Comparison of ENCODE assay signal across 15 cellular contexts in genomic region chr5:176856746-176857145, GRCh38. TPM values are rescaled to one million over a fixed set of nuclear protein-coding genes. Genes with fewer than 3 reads are reported as not detected.
DNase-seq lines count a peak whose midpoint lies in the region; ATAC-seq and TF ChIP-seq lines count a peak whose summit lies in the region.
"Had no signal": no experiment of that assay in that cellular context is flagged by ENCODE, and none has a peak within 500 bp of the region (broad histone marks: within the 10 kb centered on the region; RNA-seq: fewer than 3 reads in every experiment).

No MANE protein-coding gene starts in this region.

- H3K9me3 Mint-ChIP-seq in brain = no peaks in the 10 kb centered on the region
- no peaks in the 10 kb centered on the region for H3K9me3 Mint-ChIP-seq in activated naive CD4-positive, alpha-beta T cell treated with anti-CD3 and anti-CD28 coated beads for 36 hours
- peaks cover 0 to 4% (median 0%) of the 10 kb centered on the region in 11 donors for H3K9me3 Mint-ChIP-seq in naive thymus-derived CD4-positive, alpha-beta T cell

- H3K36me3 ChIP-seq in naive thymus-derived CD4-positive, alpha-beta T cell (ENCODE audit: control insufficient read depth in 2 of 3, insufficient read depth in 3 of 3, low read length in 3 of 3) = no peaks in the 10 kb centered on the region
- H3K36me3 ChIP-seq: BLaER1, HAP-1 had no signal

- H3K27me3 ChIP-seq in naive thymus-derived CD4-positive, alpha-beta T cell (ENCODE audit: control insufficient read depth in 2 of 2, insufficient read depth in 2 of 2, low read length in 2 of 2) = no peaks in the 10 kb centered on the region

- H3K4me3 Mint-ChIP-seq in brain = no peak overlapping the region
- H3K4me3 Mint-ChIP-seq in activated naive CD4-positive, alpha-beta T cell treated with anti-CD3 and anti-CD28 coated beads for 36 hours = no peak overlapping the region
- H3K4me3 Mint-ChIP-seq in naive thymus-derived CD4-positive, alpha-beta T cell = no peak overlapping the region
- H3K4me3 Mint-ChIP-seq: CD14-positive monocyte; CD4-positive, alpha-beta memory T cell had no signal

- no peaks in the 10 kb centered on the region for H3K9me3 ChIP-seq in naive thymus-derived CD4-positive, alpha-beta T cell (ENCODE audit: control insufficient read depth in 2 of 3, low read length in 3 of 3)
- H3K9me3 ChIP-seq: BLaER1, HAP-1 had no signal

- peaks cover 36% of the 10 kb centered on the region for H3K4me1 Mint-ChIP-seq in brain
- no peaks in the 10 kb centered on the region for H3K4me1 Mint-ChIP-seq in activated naive CD4-positive, alpha-beta T cell treated with anti-CD3 and anti-CD28 coated beads for 36 hours (ENCODE audit: low read depth)
- H3K4me1 Mint-ChIP-seq in naive thymus-derived CD4-positive, alpha-beta T cell = peaks cover 0 to 7% (median 0%) of the 10 kb centered on the region in 7 donors
- H3K4me1 Mint-ChIP-seq: CD14-positive monocyte; CD4-positive, alpha-beta memory T cell had no signal

- DNase-seq in Right ventricle myocardium inferior (ENCODE audit: missing footprints) = peak; percentile 64
- no peak for DNase-seq in left ventricle myocardium superior
- DNase-seq in NCI-H345 (lab: John Stamatoyannopoulos, UW) = peak; percentile 32
- DNase-seq in activated naive CD4-positive, alpha-beta T cell treated with anti-CD3 and anti-CD28 coated beads for 36 hours = no peak
- no peak for DNase-seq in naive thymus-derived CD4-positive, alpha-beta T cell
- DNase-seq in amygdala (lab: John Stamatoyannopoulos, UW) = no peak
- DNase-seq: 8988T; CD4-positive, alpha-beta memory T cell; GM23248 had no signal

- H3K27ac ChIP-seq in naive thymus-derived CD4-positive, alpha-beta T cell (ENCODE audit: low read depth, low read length) = no peak overlapping the region
- H3K27ac ChIP-seq: BLaER1, GM23248 had no signal

- CTCF ChIA-PET in activated naive CD4-positive, alpha-beta T cell treated with anti-CD3 and anti-CD28 coated beads for 36 hours (lab: Charles Lee) = no interaction called here
- CTCF ChIA-PET in naive thymus-derived CD4-positive, alpha-beta T cell (lab: Charles Lee) = no interaction called here

- no peak for TF ChIP-seq CTCF in brain (conservative IDR thresholded peaks at IDR 0.05)

- H3K36me3 Mint-ChIP-seq in brain = no peaks in the 10 kb centered on the region
- H3K36me3 Mint-ChIP-seq in activated naive CD4-positive, alpha-beta T cell treated with anti-CD3 and anti-CD28 coated beads for 36 hours (ENCODE audit: low read depth) = no peaks in the 10 kb centered on the region
- H3K36me3 Mint-ChIP-seq in naive thymus-derived CD4-positive, alpha-beta T cell = no peaks in the 10 kb centered on the region
- H3K36me3 Mint-ChIP-seq: CD14-positive monocyte; CD4-positive, alpha-beta memory T cell had no signal

- ATAC-seq in Right ventricle myocardium inferior = no peak
- no peak for ATAC-seq in left ventricle myocardium superior
- no peak for ATAC-seq in naive thymus-derived CD4-positive, alpha-beta T cell
- ATAC-seq: HepG2 had no signal

- intact Hi-C loops in Right ventricle myocardium inferior (cut with DNase I) (no loop called here), left ventricle myocardium superior (cut with micrococcal nuclease) (no loop called here)
- intact Hi-C loops in activated naive CD4-positive, alpha-beta T cell treated with anti-CD3 and anti-CD28 coated beads for 36 hours (cut with micrococcal nuclease) = no loop called here
- intact Hi-C loops in naive thymus-derived CD4-positive, alpha-beta T cell (cut with micrococcal nuclease) = no loop called here

- peak overlapping the region in 3 of 5 experiments; percentile 1 to 43 (median 14) for H3K27ac Mint-ChIP-seq in brain
- H3K27ac Mint-ChIP-seq in activated naive CD4-positive, alpha-beta T cell treated with anti-CD3 and anti-CD28 coated beads for 36 hours = no peak overlapping the region
- H3K27ac Mint-ChIP-seq in naive thymus-derived CD4-positive, alpha-beta T cell = no peak overlapping the region
- H3K27ac Mint-ChIP-seq: CD4-positive, alpha-beta memory T cell had no signal

- POLR2A ChIA-PET in naive thymus-derived CD4-positive, alpha-beta T cell (lab: Charles Lee) = no interaction called here

- H3K27me3 Mint-ChIP-seq in brain = peaks cover 18% of the 10 kb centered on the region
- peaks cover 17% of the 10 kb centered on the region for H3K27me3 Mint-ChIP-seq in activated naive CD4-positive, alpha-beta T cell treated with anti-CD3 and anti-CD28 coated beads for 36 hours (ENCODE audit: low read depth)
- H3K27me3 Mint-ChIP-seq in naive thymus-derived CD4-positive, alpha-beta T cell = peaks cover 2 to 30% (median 18%) of the 10 kb centered on the region in 5 donors

- H3K4me1 ChIP-seq in naive thymus-derived CD4-positive, alpha-beta T cell (ENCODE audit: control insufficient read depth in 2 of 2, insufficient read depth in 2 of 2, low read length in 2 of 2) = no peaks in the 10 kb centered on the region
- H3K4me1 ChIP-seq: HAP-1 had no signal

- no peak overlapping the region for H3K4me3 ChIP-seq in naive thymus-derived CD4-positive, alpha-beta T cell (ENCODE audit: low read length)
- H3K4me3 ChIP-seq: BLaER1, GM23248, HAP-1 had no signal

RNA-seq across cellular contexts. Expression of gene HK3, which starts 42.4 kb away (rescaled TPM):
- 6.4 TPM for total RNA-seq in Right ventricle myocardium inferior
- 3.7 TPM for total RNA-seq in left ventricle myocardium superior
- 0.17 TPM for polyA plus RNA-seq in brain (ENCODE audit: insufficient read depth, low read depth, low replicate concordance)
- not detected for total RNA-seq in activated naive CD4-positive, alpha-beta T cell treated with anti-CD3 and anti-CD28 coated beads for 36 hours
- 100 to 1,000 TPM in 1 of 5 experiments, 10 to 100 TPM in 1, 1 to 10 TPM in 2, under 1 TPM in 1; 0.27 to 118 (median 2.6) TPM for total RNA-seq in naive thymus-derived CD4-positive, alpha-beta T cell
- under 1 TPM in 1 of 2 donors, not detected in 1; 0.55 TPM for polyA plus RNA-seq in naive thymus-derived CD4-positive, alpha-beta T cell
- total RNA-seq: GM23248, HepG2 had no signal
- polyA plus RNA-seq: AG04450; CD4-positive, alpha-beta memory T cell; GM23248; HepG2 had no signal

RNA-seq across cellular contexts. Expression of gene UNC5A, which starts 46.4 kb away (rescaled TPM):
- total RNA-seq in Right ventricle myocardium inferior (0.08 TPM), left ventricle myocardium superior (0.22 TPM)
- 50.6 TPM for polyA plus RNA-seq in brain (ENCODE audit: insufficient read depth, low read depth, low replicate concordance)
- not detected for total RNA-seq in activated naive CD4-positive, alpha-beta T cell treated with anti-CD3 and anti-CD28 coated beads for 36 hours
- total RNA-seq in naive thymus-derived CD4-positive, alpha-beta T cell = not detected
- polyA plus RNA-seq in naive thymus-derived CD4-positive, alpha-beta T cell = not detected
- total RNA-seq: CD4-positive, alpha-beta memory T cell; GM23248; HepG2 had no signal
- polyA plus RNA-seq: AG04450; CD4-positive, alpha-beta memory T cell; GM23248; HepG2 had no signal

Comparison
In these comparisons a context has a peak if more than half of its experiments do, and no peak if none do; other contexts are left out.
1. DNase-seq: peak in Right ventricle myocardium inferior (single experiment) and NCI-H345 (single experiment); none in left ventricle myocardium superior (single experiment), activated naive CD4-positive, alpha-beta T cell treated with anti-CD3 and anti-CD28 coated beads for 36 hours (single experiment), naive thymus-derived CD4-positive, alpha-beta T cell (0 of 9) and amygdala (0 of 56).
2. H3K27ac Mint-ChIP-seq: peak in brain (3 of 5); none in activated naive CD4-positive, alpha-beta T cell treated with anti-CD3 and anti-CD28 coated beads for 36 hours (single experiment) and naive thymus-derived CD4-positive, alpha-beta T cell (0 of 9).